ENCODE assay signal across 10 cellular contexts in genomic region chr4:54085284-54085683, GRCh38. TPM values are rescaled to one million over a fixed set of nuclear protein-coding genes. Genes with fewer than 3 reads are reported as not detected.
DNase-seq lines count a peak whose midpoint lies in the region; ATAC-seq, FAIRE-seq and TF ChIP-seq lines count a peak whose summit lies in the region.
"Had no signal": no experiment of that assay in that cellular context is flagged by ENCODE, and none has a peak within 500 bp of the region (broad histone marks: within the 10 kb centered on the region; RNA-seq: fewer than 3 reads in every experiment).

No MANE protein-coding gene starts in this region.

- H3K27ac Mint-ChIP-seq in CD14-positive monocyte, result no peak overlapping the region
- H3K27ac Mint-ChIP-seq: B cell, mesothelial cell of epicardium had no signal

- H3K27me3 Mint-ChIP-seq in CD14-positive monocyte (ENCODE audit: low read depth in 3 of 3), result peaks cover 17 to 19% (median 19%) of the 10 kb centered on the region in 3 donors

- H3K4me3 ChIP-seq in astrocyte of the spinal cord (ENCODE audit: low read depth, low read length), result no peak overlapping the region

- FAIRE-seq in urothelium cell line (lab: Jason Lieb, UNC), result peak; percentile 94

- DNase-seq in SIG-M5 treated with dmso at 0.1 percent for 504 hours (lab: John Stamatoyannopoulos, UW; ENCODE audit: unreplicated experiment) (peak; percentile 14), SIG-M5 (lab: John Stamatoyannopoulos, UW) (no peak), astrocyte of the spinal cord (ENCODE audit: low read depth, low spot score) (peak; percentile 82), hepatic stellate cell (ENCODE audit: low spot score) (peak; percentile 64), urothelium cell line (ENCODE audit: low spot score) (peak; percentile 86), NCI-H2029 treated with DMSO at 0.1 percent for 48 hours (lab: John Stamatoyannopoulos, UW) (no peak), CD14-positive monocyte (ENCODE audit: low spot score) (no peak)

- H3K4me3 Mint-ChIP-seq in CD14-positive monocyte, result no peak overlapping the region
- H3K4me3 Mint-ChIP-seq: B cell, mesothelial cell of epicardium had no signal

- no peaks in the 10 kb centered on the region for H3K4me1 Mint-ChIP-seq in CD14-positive monocyte
- H3K4me1 Mint-ChIP-seq: B cell had no signal

- peaks cover 0 to 2% (median 0%) of the 10 kb centered on the region in 7 donors for H3K9me3 Mint-ChIP-seq in CD14-positive monocyte
- H3K9me3 Mint-ChIP-seq: mesothelial cell of epicardium had no signal

- TF ChIP-seq CTCF in astrocyte of the spinal cord (IDR thresholded peaks at IDR 0.05; ENCODE audit: low read depth, low read length) (no peak), CD14-positive monocyte (IDR thresholded peaks at IDR 0.05) (no peak)

- in situ Hi-C loops in astrocyte of the spinal cord (cut with HindIII; ENCODE audit: low sequenced_read_pairs), result no loop called here

- no peaks in the 10 kb centered on the region for H3K36me3 Mint-ChIP-seq in CD14-positive monocyte
- H3K36me3 Mint-ChIP-seq: mesothelial cell of epicardium had no signal

- ATAC-seq in GM21423 (IDR thresholded peaks at IDR 0.05; ENCODE audit: unreplicated experiment), result no peak

- intact Hi-C loops in CD14-positive monocyte (cut with micrococcal nuclease), result no loop called here

RNA-seq across cellular contexts. Expression of gene GSX2, which starts 14.7 kb away (rescaled TPM):
- polyA plus RNA-seq in CD14-positive monocyte, result not detected

RNA-seq across cellular contexts. Expression of gene CHIC2, which starts 20.9 kb away (rescaled TPM):
- polyA plus RNA-seq in CD14-positive monocyte, result 10 to 100 TPM; 73.4 to 83.3 TPM

Comparison
In these comparisons a context has a peak if more than half of its experiments do, and no peak if none do; other contexts are left out.
1. DNase-seq: peak in SIG-M5 treated with dmso at 0.1 percent for 504 hours (single experiment), astrocyte of the spinal cord (single experiment), hepatic stellate cell (single experiment) and urothelium cell line (single experiment); none in SIG-M5 (single experiment), NCI-H2029 treated with DMSO at 0.1 percent for 48 hours (single experiment) and CD14-positive monocyte (single experiment).